ENCODE assay signal across 1 cellular context in the genomic region with DNA sequence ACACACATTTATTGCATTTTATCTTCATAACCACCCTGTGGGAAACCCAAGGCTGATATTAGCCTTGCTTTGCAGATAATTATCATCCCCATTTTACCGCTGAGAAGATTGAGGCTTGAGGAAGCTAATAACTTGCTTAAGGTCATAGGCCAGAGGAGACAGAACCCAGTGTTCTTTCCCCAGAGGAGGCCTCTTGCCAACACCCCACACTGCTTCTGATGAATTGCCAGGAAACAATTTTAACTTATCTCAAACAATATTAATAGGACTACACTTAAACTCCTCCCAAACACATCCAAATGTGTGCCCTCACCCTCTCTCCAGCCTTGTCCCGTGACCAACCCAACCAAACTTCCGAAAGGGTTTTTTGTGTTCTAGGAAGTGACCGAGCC.
TF ChIP-seq lines count a peak whose summit lies in the region.

No MANE protein-coding gene starts in this region.

TF ChIP-seq in SK-N-SH treated with all-trans-retinoic acid at 6 μM for 48 hours, 23 proteins besides CTCF, POLR2A, EP300 and RAD21 (continued from another document):
- TF ChIP-seq, protein P1, sequence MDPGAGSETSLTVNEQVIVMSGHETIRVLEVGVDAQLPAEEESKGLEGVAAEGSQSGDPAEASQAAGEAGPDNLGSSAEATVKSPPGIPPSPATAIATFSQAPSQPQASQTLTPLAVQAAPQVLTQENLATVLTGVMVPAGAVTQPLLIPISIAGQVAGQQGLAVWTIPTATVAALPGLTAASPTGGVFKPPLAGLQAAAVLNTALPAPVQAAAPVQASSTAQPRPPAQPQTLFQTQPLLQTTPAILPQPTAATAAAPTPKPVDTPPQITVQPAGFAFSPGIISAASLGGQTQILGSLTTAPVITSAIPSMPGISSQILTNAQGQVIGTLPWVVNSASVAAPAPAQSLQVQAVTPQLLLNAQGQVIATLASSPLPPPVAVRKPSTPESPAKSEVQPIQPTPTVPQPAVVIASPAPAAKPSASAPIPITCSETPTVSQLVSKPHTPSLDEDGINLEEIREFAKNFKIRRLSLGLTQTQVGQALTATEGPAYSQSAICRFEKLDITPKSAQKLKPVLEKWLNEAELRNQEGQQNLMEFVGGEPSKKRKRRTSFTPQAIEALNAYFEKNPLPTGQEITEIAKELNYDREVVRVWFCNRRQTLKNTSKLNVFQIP (CRISPR knock-in tag; IDR thresholded peaks at IDR 0.05; ENCODE audit: borderline replicate concordance, low read depth): no peak
- no peak for TF ChIP-seq TOX (CRISPR knock-in tag; IDR thresholded peaks at IDR 0.05; ENCODE audit: borderline replicate concordance)
- TF ChIP-seq ZNF70 (CRISPR knock-in tag; IDR thresholded peaks at IDR 0.05): no peak
- no peak for TF ChIP-seq BACH2 (CRISPR knock-in tag; IDR thresholded peaks at IDR 0.05; ENCODE audit: borderline replicate concordance)
- TF ChIP-seq, protein P2, sequence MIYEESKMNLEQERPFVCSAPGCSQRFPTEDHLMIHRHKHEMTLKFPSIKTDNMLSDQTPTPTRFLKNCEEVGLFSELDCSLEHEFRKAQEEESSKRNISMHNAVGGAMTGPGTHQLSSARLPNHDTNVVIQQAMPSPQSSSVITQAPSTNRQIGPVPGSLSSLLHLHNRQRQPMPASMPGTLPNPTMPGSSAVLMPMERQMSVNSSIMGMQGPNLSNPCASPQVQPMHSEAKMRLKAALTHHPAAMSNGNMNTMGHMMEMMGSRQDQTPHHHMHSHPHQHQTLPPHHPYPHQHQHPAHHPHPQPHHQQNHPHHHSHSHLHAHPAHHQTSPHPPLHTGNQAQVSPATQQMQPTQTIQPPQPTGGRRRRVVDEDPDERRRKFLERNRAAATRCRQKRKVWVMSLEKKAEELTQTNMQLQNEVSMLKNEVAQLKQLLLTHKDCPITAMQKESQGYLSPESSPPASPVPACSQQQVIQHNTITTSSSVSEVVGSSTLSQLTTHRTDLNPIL (CRISPR knock-in tag; IDR thresholded peaks at IDR 0.05; ENCODE audit: low read depth): no peak
